Comparison of ENCODE assay signal across 1 cellular context in genomic region chr7:47266131-47266706, GRCh38.
TF ChIP-seq lines count a peak whose summit lies in the region.

No MANE protein-coding gene starts in this region.

TF ChIP-seq in HepG2, 621 proteins besides CTCF, POLR2A, EP300 and RAD21 (continued from another document and continues in another):
- TF ChIP-seq ZHX1 (CRISPR knock-in tag; IDR thresholded peaks at IDR 0.05; ENCODE audit: low read depth) (no peak), U2AF2 (IDR thresholded peaks at IDR 0.05; ENCODE audit: low read depth, low read length) (no peak), RNF2 (conservative IDR thresholded peaks at IDR 0.05; ENCODE audit: low read depth) (no peak), SP2 (CRISPR knock-in tag; IDR thresholded peaks at IDR 0.05) (no peak), THRA (CRISPR knock-in tag; IDR thresholded peaks at IDR 0.05; ENCODE audit: borderline replicate concordance) (peak; percentile 40; the same call in 1 of the 2 replicates), ZNF496 (CRISPR knock-in tag; IDR thresholded peaks at IDR 0.05; ENCODE audit: insufficient replicate concordance) (no peak), DRAP1 (CRISPR knock-in tag; IDR thresholded peaks at IDR 0.05) (0 out of 2 replicates have a peak, but pooled peaks have one; percentile 32), GTF3A (CRISPR knock-in tag; conservative IDR thresholded peaks at IDR 0.05) (no peak), PCBP1 (IDR thresholded peaks at IDR 0.05; ENCODE audit: borderline replicate concordance, low read depth, low read length) (no peak), ZSCAN30 (CRISPR knock-in tag; IDR thresholded peaks at IDR 0.05) (no peak), ZNF383 (CRISPR knock-in tag; IDR thresholded peaks at IDR 0.05; ENCODE audit: borderline replicate concordance) (no peak), ZNF12 (CRISPR knock-in tag; IDR thresholded peaks at IDR 0.05) (no peak), FLYWCH1 (CRISPR knock-in tag; IDR thresholded peaks at IDR 0.05) (0 out of 2 replicates have a peak, but pooled peaks have one; percentile 49), SMAD1 (CRISPR knock-in tag; IDR thresholded peaks at IDR 0.05; ENCODE audit: borderline replicate concordance, low read depth) (no peak), GMEB2 (CRISPR knock-in tag; IDR thresholded peaks at IDR 0.05; ENCODE audit: low read depth) (no peak), STAT5B (CRISPR knock-in tag; IDR thresholded peaks at IDR 0.05) (no peak), EEA1 (CRISPR knock-in tag; IDR thresholded peaks at IDR 0.05; ENCODE audit: borderline replicate concordance) (no peak), ZNF263 (CRISPR knock-in tag; IDR thresholded peaks at IDR 0.05) (no peak), TAF15 (IDR thresholded peaks at IDR 0.05; ENCODE audit: low read depth, low read length, poor library complexity, severe bottlenecking) (no peak), CHCHD3 (CRISPR knock-in tag; IDR thresholded peaks at IDR 0.05) (no peak), RELA (CRISPR knock-in tag; IDR thresholded peaks at IDR 0.05) (no peak), SRY (CRISPR knock-in tag; IDR thresholded peaks at IDR 0.05) (no peak), ZBTB25 (CRISPR knock-in tag; IDR thresholded peaks at IDR 0.05) (no peak), ZNF44 (CRISPR knock-in tag; IDR thresholded peaks at IDR 0.05) (no peak), PLSCR1 (CRISPR knock-in tag; IDR thresholded peaks at IDR 0.05; ENCODE audit: borderline replicate concordance) (no peak), TEAD2 (CRISPR knock-in tag; IDR thresholded peaks at IDR 0.05) (no peak), ZNF878 (CRISPR knock-in tag; IDR thresholded peaks at IDR 0.05) (no peak), RBM22 (optimal IDR thresholded peaks at IDR 0.05; ENCODE audit: low read length) (no peak), SOX13 (IDR thresholded peaks at IDR 0.05) (no peak), SOX13 (CRISPR knock-in tag; conservative IDR thresholded peaks at IDR 0.05 in 1 of 2, IDR thresholded peaks at IDR 0.05 in 1 of 2) (peak in 1 of 2 experiments; percentile 41; a peak in 1 of 4 replicates), CAMTA2 (CRISPR knock-in tag; IDR thresholded peaks at IDR 0.05; ENCODE audit: borderline replicate concordance) (no peak), ZBTB14 (CRISPR knock-in tag; IDR thresholded peaks at IDR 0.05) (no peak), HMGA1 (CRISPR knock-in tag; conservative IDR thresholded peaks at IDR 0.05) (no peak), RFX3 (CRISPR knock-in tag; IDR thresholded peaks at IDR 0.05) (no peak)
- TF ChIP-seq, protein P1, sequence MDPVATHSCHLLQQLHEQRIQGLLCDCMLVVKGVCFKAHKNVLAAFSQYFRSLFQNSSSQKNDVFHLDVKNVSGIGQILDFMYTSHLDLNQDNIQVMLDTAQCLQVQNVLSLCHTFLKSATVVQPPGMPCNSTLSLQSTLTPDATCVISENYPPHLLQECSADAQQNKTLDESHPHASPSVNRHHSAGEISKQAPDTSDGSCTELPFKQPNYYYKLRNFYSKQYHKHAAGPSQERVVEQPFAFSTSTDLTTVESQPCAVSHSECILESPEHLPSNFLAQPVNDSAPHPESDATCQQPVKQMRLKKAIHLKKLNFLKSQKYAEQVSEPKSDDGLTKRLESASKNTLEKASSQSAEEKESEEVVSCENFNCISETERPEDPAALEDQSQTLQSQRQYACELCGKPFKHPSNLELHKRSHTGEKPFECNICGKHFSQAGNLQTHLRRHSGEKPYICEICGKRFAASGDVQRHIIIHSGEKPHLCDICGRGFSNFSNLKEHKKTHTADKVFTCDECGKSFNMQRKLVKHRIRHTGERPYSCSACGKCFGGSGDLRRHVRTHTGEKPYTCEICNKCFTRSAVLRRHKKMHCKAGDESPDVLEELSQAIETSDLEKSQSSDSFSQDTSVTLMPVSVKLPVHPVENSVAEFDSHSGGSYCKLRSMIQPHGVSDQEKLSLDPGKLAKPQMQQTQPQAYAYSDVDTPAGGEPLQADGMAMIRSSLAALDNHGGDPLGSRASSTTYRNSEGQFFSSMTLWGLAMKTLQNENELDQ (CRISPR knock-in tag; IDR thresholded peaks at IDR 0.05; ENCODE audit: borderline replicate concordance): no peak
- TF ChIP-seq, protein P2, sequence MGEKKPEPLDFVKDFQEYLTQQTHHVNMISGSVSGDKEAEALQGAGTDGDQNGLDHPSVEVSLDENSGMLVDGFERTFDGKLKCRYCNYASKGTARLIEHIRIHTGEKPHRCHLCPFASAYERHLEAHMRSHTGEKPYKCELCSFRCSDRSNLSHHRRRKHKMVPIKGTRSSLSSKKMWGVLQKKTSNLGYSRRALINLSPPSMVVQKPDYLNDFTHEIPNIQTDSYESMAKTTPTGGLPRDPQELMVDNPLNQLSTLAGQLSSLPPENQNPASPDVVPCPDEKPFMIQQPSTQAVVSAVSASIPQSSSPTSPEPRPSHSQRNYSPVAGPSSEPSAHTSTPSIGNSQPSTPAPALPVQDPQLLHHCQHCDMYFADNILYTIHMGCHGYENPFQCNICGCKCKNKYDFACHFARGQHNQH (CRISPR knock-in tag; IDR thresholded peaks at IDR 0.05): no peak
- TF ChIP-seq, protein P3, sequence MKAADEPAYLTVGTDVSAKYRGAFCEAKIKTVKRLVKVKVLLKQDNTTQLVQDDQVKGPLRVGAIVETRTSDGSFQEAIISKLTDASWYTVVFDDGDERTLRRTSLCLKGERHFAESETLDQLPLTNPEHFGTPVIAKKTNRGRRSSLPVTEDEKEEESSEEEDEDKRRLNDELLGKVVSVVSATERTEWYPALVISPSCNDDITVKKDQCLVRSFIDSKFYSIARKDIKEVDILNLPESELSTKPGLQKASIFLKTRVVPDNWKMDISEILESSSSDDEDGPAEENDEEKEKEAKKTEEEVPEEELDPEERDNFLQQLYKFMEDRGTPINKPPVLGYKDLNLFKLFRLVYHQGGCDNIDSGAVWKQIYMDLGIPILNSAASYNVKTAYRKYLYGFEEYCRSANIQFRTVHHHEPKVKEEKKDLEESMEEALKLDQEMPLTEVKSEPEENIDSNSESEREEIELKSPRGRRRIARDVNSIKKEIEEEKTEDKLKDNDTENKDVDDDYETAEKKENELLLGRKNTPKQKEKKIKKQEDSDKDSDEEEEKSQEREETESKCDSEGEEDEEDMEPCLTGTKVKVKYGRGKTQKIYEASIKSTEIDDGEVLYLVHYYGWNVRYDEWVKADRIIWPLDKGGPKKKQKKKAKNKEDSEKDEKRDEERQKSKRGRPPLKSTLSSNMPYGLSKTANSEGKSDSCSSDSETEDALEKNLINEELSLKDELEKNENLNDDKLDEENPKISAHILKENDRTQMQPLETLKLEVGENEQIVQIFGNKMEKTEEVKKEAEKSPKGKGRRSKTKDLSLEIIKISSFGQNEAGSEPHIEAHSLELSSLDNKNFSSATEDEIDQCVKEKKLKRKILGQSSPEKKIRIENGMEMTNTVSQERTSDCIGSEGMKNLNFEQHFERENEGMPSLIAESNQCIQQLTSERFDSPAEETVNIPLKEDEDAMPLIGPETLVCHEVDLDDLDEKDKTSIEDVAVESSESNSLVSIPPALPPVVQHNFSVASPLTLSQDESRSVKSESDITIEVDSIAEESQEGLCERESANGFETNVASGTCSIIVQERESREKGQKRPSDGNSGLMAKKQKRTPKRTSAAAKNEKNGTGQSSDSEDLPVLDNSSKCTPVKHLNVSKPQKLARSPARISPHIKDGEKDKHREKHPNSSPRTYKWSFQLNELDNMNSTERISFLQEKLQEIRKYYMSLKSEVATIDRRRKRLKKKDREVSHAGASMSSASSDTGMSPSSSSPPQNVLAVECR (CRISPR knock-in tag; IDR thresholded peaks at IDR 0.05; ENCODE audit: borderline replicate concordance): peak; percentile 16; the same call in 1 of the 2 replicates
- TF ChIP-seq, protein P4, sequence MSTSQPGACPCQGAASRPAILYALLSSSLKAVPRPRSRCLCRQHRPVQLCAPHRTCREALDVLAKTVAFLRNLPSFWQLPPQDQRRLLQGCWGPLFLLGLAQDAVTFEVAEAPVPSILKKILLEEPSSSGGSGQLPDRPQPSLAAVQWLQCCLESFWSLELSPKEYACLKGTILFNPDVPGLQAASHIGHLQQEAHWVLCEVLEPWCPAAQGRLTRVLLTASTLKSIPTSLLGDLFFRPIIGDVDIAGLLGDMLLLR (CRISPR knock-in tag; IDR thresholded peaks at IDR 0.05): no peak
- TF ChIP-seq, protein P5, sequence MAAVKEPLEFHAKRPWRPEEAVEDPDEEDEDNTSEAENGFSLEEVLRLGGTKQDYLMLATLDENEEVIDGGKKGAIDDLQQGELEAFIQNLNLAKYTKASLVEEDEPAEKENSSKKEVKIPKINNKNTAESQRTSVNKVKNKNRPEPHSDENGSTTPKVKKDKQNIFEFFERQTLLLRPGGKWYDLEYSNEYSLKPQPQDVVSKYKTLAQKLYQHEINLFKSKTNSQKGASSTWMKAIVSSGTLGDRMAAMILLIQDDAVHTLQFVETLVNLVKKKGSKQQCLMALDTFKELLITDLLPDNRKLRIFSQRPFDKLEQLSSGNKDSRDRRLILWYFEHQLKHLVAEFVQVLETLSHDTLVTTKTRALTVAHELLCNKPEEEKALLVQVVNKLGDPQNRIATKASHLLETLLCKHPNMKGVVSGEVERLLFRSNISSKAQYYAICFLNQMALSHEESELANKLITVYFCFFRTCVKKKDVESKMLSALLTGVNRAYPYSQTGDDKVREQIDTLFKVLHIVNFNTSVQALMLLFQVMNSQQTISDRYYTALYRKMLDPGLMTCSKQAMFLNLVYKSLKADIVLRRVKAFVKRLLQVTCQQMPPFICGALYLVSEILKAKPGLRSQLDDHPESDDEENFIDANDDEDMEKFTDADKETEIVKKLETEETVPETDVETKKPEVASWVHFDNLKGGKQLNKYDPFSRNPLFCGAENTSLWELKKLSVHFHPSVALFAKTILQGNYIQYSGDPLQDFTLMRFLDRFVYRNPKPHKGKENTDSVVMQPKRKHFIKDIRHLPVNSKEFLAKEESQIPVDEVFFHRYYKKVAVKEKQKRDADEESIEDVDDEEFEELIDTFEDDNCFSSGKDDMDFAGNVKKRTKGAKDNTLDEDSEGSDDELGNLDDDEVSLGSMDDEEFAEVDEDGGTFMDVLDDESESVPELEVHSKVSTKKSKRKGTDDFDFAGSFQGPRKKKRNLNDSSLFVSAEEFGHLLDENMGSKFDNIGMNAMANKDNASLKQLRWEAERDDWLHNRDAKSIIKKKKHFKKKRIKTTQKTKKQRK (IDR thresholded peaks at IDR 0.05; ENCODE audit: low read length): no peak
